In genomic region chrX:69163936-69164741, GRCh38 we compare ENCODE assay signal across 8 cellular contexts. TPM values are rescaled to one million over a fixed set of nuclear protein-coding genes. Genes with fewer than 3 reads are reported as not detected.
DNase-seq lines count a peak whose midpoint lies in the region; ATAC-seq and TF ChIP-seq lines count a peak whose summit lies in the region.

No MANE protein-coding gene starts in this region.

- CTCF ChIA-PET in activated B cell treated with CpG ODN at 0.5 μM for 24 hours (lab: Charles Lee), result no interaction called here

- no peaks in the 10 kb centered on the region for H3K27me3 ChIP-seq in HL-60 (ENCODE audit: insufficient read depth, poor library complexity, severe bottlenecking)

- peak overlapping the region; percentile 90 for H3K4me3 Mint-ChIP-seq in activated B cell treated with CpG ODN at 0.5 μM for 24 hours
- peak overlapping the region; percentile 83 for H3K4me3 Mint-ChIP-seq in central memory CD8-positive, alpha-beta T cell

- H3K36me3 Mint-ChIP-seq in activated B cell treated with CpG ODN at 0.5 μM for 24 hours (ENCODE audit: low read depth), result peaks cover 33% of the 10 kb centered on the region
- H3K36me3 Mint-ChIP-seq in central memory CD8-positive, alpha-beta T cell (ENCODE audit: insufficient read depth), result peaks cover 5% of the 10 kb centered on the region

- H3K4me1 Mint-ChIP-seq in activated B cell treated with CpG ODN at 0.5 μM for 24 hours, result peaks cover 22% of the 10 kb centered on the region
- H3K4me1 Mint-ChIP-seq in central memory CD8-positive, alpha-beta T cell, result peaks cover 29% of the 10 kb centered on the region

- DNase-seq in DMS79 treated with DMSO at 0.1 percent for 48 hours (lab: John Stamatoyannopoulos, UW) (peak; percentile 1), DMS79 (lab: John Stamatoyannopoulos, UW) (no peak), HL-60 (ENCODE audit: low read depth in 1 of 2, low spot score in 1 of 2) (no peak), activated B cell treated with CpG ODN at 0.5 μM for 24 hours (peak; percentile 25), left kidney (ENCODE audit: low read depth, low spot score) (peak; percentile 68), HK-2 (ENCODE audit: unreplicated experiment) (no peak)
- peak; percentile 15 to 20 for DNase-seq in central memory CD8-positive, alpha-beta T cell (ENCODE audit: low spot score in 2 of 2)
- peak; percentile 34 for DNase-seq in stimulated activated CD4-positive, alpha-beta T cell treated with anti-CD3 and anti-CD28 coated beads, Interleukin-4, amount 100 ng/mL, for 24 hours

- peak overlapping the region; percentile 50; the same call in 1 of the 2 replicates for H3K4me3 ChIP-seq in HL-60 (replicated peaks; ENCODE audit: insufficient read depth, low read length)

- POLR2A ChIA-PET in activated B cell treated with CpG ODN at 0.5 μM for 24 hours (lab: Charles Lee), result no interaction called here

- peak; percentile 67 for ATAC-seq in activated B cell treated with CpG ODN at 0.5 μM for 24 hours (ENCODE audit: low read depth)
- peak; percentile 63 for ATAC-seq in central memory CD8-positive, alpha-beta T cell (replicated peaks; ENCODE audit: extremely low read depth, poor library complexity, severe bottlenecking)

- H3K27ac Mint-ChIP-seq in activated B cell treated with CpG ODN at 0.5 μM for 24 hours, result peak overlapping the region; percentile 74
- H3K27ac Mint-ChIP-seq in central memory CD8-positive, alpha-beta T cell (ENCODE audit: low read depth), result peak overlapping the region; percentile 72

- no peaks in the 10 kb centered on the region for H3K27me3 Mint-ChIP-seq in activated B cell treated with CpG ODN at 0.5 μM for 24 hours
- H3K27me3 Mint-ChIP-seq in central memory CD8-positive, alpha-beta T cell, result no peaks in the 10 kb centered on the region

- H3K9me3 Mint-ChIP-seq in activated B cell treated with CpG ODN at 0.5 μM for 24 hours, result no peaks in the 10 kb centered on the region
- no peaks in the 10 kb centered on the region for H3K9me3 Mint-ChIP-seq in central memory CD8-positive, alpha-beta T cell

- H3K27ac ChIP-seq in HL-60 (replicated peaks), result no peak overlapping the region

- intact Hi-C loops in activated B cell treated with CpG ODN at 0.5 μM for 24 hours (cut with micrococcal nuclease), result loop anchor here (2.0 to 10.0 kb wide), 2 partner anchors 669 to 969 kb away; partner anchors contain the start of genes IGBP1 and YIPF6

- TF ChIP-seq CTCF in HL-60 (IDR thresholded peaks at IDR 0.05; ENCODE audit: insufficient read depth, low read length), result no peak
- TF ChIP-seq CTCF in activated B cell treated with CpG ODN at 0.5 μM for 24 hours (IDR thresholded peaks at IDR 0.05), result no peak

RNA-seq across cellular contexts. Expression of gene PJA1, which starts 1.1 kb away (rescaled TPM):
- total RNA-seq in activated B cell treated with CpG ODN at 0.5 μM for 24 hours, result 16.9 and 18.6 TPM in 2 replicates

Comparison
In these comparisons a context has a peak if more than half of its experiments do, and no peak if none do; other contexts are left out.
1. DNase-seq: peak in DMS79 treated with DMSO at 0.1 percent for 48 hours (single experiment), activated B cell treated with CpG ODN at 0.5 μM for 24 hours (single experiment), central memory CD8-positive, alpha-beta T cell (2 of 2), left kidney (single experiment) and stimulated activated CD4-positive, alpha-beta T cell treated with anti-CD3 and anti-CD28 coated beads, Interleukin-4, amount 100 ng/mL, for 24 hours (single experiment); none in DMS79 (single experiment), HL-60 (0 of 2) and HK-2 (single experiment).